15 cellular contexts compared by ENCODE assay signal in the genomic region with DNA sequence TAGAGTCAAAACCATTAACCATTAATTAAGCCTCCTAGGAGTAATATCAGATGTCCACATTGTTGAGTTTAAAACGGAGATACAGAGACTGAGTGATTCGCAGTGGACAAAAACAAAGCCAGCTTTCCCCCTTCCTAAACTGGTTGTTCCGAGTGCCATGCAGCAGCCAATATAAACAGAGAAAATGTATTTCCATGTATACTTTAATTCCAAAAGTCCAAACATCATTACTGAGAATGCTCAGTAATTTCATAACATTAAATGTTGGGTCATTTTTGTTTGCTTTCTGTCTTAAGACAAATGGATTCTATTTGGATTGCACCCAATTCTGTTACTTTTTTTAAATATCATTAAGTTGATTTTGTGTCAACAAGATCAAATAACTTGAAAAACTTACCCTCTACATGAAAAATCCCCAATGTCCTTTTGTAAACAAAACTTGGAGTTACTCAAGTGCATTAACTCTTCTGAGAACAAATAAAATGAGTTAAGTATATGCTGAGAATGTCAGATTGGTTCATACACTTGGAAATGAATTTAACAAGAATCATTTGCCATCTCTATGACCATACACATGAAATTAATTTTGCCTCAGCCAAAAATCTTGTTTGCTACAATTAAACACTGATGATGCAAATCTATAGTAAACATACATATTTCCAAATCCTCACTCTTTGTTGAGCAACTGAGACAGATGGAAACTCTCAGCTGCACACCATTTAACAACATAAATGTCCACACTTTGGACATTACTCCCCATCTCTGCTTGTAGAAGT.
DNase-seq lines count a peak whose midpoint lies in the region; ATAC-seq, FAIRE-seq and TF ChIP-seq lines count a peak whose summit lies in the region.
"Had no signal": no experiment of that assay in that cellular context is flagged by ENCODE, and none has a peak within 500 bp of the region (broad histone marks: within the 10 kb centered on the region; RNA-seq: fewer than 3 reads in every experiment).

No MANE protein-coding gene starts in this region.

- ATAC-seq in GM18861 (IDR thresholded peaks at IDR 0.05; ENCODE audit: unreplicated experiment) (no peak), HG02798 (IDR thresholded peaks at IDR 0.05; ENCODE audit: poor library complexity, unreplicated experiment) (no peak), HG03095 (IDR thresholded peaks at IDR 0.05; ENCODE audit: unreplicated experiment) (no peak)

- no peaks in the 10 kb centered on the region for H3K36me3 ChIP-seq in muscle layer of duodenum (ENCODE audit: control insufficient read depth in 1 of 2, insufficient read depth in 2 of 2, low read length in 2 of 2)
- H3K36me3 ChIP-seq: thoracic aorta had no signal

- no peaks in the 10 kb centered on the region for H3K27me3 ChIP-seq in muscle layer of duodenum (ENCODE audit: low read depth, low read length)

- DNase-seq in AG09319 (ENCODE audit: extremely low read depth, low read depth) (peak; percentile 58), fibroblast of peridontal ligament (ENCODE audit: extremely low read depth) (peak; percentile 83)
- no peak for DNase-seq in activated CD4-positive, alpha-beta T cell treated with anti-CD3 and anti-CD28 coated beads for 1 hour
- DNase-seq: activated naive CD4-positive, alpha-beta T cell; caudate nucleus; DMS53; NCI-H2107 had no signal

- H3K4me1 ChIP-seq in muscle layer of duodenum (ENCODE audit: control insufficient read depth in 1 of 2, insufficient read depth in 2 of 2, low read length in 2 of 2): peaks cover 4 to 53% of the 10 kb centered on the region in 2 donors

- H3K27ac ChIP-seq in muscle layer of duodenum (ENCODE audit: low read length): peak overlapping the region; percentile 32
- H3K27ac ChIP-seq: SK-N-MC, thoracic aorta had no signal

- FAIRE-seq in TTC549 (lab: Jason Lieb, UNC): peak; percentile 17
- FAIRE-seq: endothelial cell of umbilical vein had no signal

- no peak overlapping the region for H3K4me3 ChIP-seq in muscle layer of duodenum (ENCODE audit: low read depth in 1 of 2, low read length in 2 of 2)
- H3K4me3 ChIP-seq: SK-N-MC, thoracic aorta had no signal

- H3K9me3 ChIP-seq in muscle layer of duodenum (ENCODE audit: control insufficient read depth in 1 of 2, low read length in 2 of 2): no peaks in the 10 kb centered on the region
- H3K9me3 ChIP-seq: thoracic aorta had no signal

- no peak for TF ChIP-seq CTCF in AG09319 (IDR thresholded peaks at IDR 0.05; ENCODE audit: low read depth, low read length)
